Comparison of ENCODE assay signal across 29 cellular contexts in the genomic region with DNA sequence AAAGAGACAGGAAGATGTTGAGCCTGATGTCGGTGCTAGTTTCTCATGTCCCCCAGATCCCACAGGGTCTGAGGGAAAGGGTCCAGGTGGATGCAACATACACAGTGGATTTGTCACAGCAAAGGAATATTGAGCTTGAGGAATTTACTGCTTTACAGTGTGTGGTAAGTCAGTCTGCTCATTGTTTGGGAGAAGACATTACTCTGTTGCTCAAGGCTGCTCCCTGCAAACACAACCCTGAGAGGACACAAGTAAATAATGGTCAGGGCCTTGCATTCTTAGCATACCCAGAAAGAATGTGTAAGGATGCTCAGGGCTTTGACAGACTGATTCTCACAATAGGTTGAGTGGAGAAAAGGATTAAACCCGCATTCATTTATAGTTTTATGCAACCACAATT. TPM values are rescaled to one million over a fixed set of nuclear protein-coding genes. Genes with fewer than 3 reads are reported as not detected.
DNase-seq lines count a peak whose midpoint lies in the region; ATAC-seq, FAIRE-seq and TF ChIP-seq lines count a peak whose summit lies in the region.
"Had no signal": no experiment of that assay in that cellular context is flagged by ENCODE, and none has a peak within 500 bp of the region (broad histone marks: within the 10 kb centered on the region; RNA-seq: fewer than 3 reads in every experiment).

No MANE protein-coding gene starts in this region.

- H3K4ac ChIP-seq in H1 (replicated peaks; ENCODE audit: insufficient read length, low read depth, low read length) (no peak overlapping the region), mesendoderm (ENCODE audit: low read depth, low read length) (no peak overlapping the region)

- H4K20me1 ChIP-seq in mammary epithelial cell (ENCODE audit: insufficient read depth, low read length) (no peaks in the 10 kb centered on the region), H1 (replicated peaks in 1 of 2; ENCODE audit: control insufficient read depth in 1 of 2, insufficient read depth in 2 of 2, low read length in 2 of 2) (no peaks in the 10 kb centered on the region)

- no peak overlapping the region for H2BK20ac ChIP-seq in H1 (ENCODE audit: low read length)

- H4K8ac ChIP-seq in H1 (ENCODE audit: extremely low read depth, insufficient read depth, low read length): no peak overlapping the region
- no peak overlapping the region for H4K8ac ChIP-seq in mesendoderm (ENCODE audit: low read depth, low read length)

- TF ChIP-seq CTCF in mammary epithelial cell (conservative IDR thresholded peaks at IDR 0.05 in 1 of 2, IDR thresholded peaks at IDR 0.05 in 1 of 2; ENCODE audit: extremely low read depth in 1 of 2, insufficient read depth in 1 of 2, low read depth in 1 of 2, low read length in 2 of 2) (no peak), breast epithelium (IDR thresholded peaks at IDR 0.05) (no peak), H1 (IDR thresholded peaks at IDR 0.05; ENCODE audit: control extremely low read depth in 1 of 3, insufficient read depth in 1 of 3, low read depth in 1 of 3, low read length in 3 of 3) (no peak)

- H3K79me1 ChIP-seq in H1 (ENCODE audit: low read depth, low read length) (no peaks in the 10 kb centered on the region), mesendoderm (ENCODE audit: low read length) (no peaks in the 10 kb centered on the region)

- H4K91ac ChIP-seq in H1 (replicated peaks; ENCODE audit: insufficient read length, low read length): no peak overlapping the region

- no peak for ATAC-seq in HG02981 (IDR thresholded peaks at IDR 0.05; ENCODE audit: unreplicated experiment)
- ATAC-seq: activated CD4-positive, CD25-positive, alpha-beta regulatory T cell treated with anti-CD3 and anti-CD28 coated beads, Interleukin-2, amount 50 U/mL, for 24 hours; Right ventricle myocardium inferior; stimulated activated memory B cell treated with anti-CD40 and anti-IgM and Interleukin-4, amounts not matched to agents 10 μg/mL and 1 μg/mL and 100 μg/mL, for 72 hours; T-helper 17 cell had no signal

- H3K4me3 ChIP-seq in mammary epithelial cell (replicated peaks in 1 of 3; ENCODE audit: insufficient read depth in 1 of 3, low read depth in 2 of 3, low read length in 3 of 3): no peak overlapping the region
- no peak overlapping the region for H3K4me3 ChIP-seq in breast epithelium
- H3K4me3 ChIP-seq in H1 (ENCODE audit: extremely low read depth in 1 of 4, insufficient read depth in 2 of 4, low read depth in 3 of 4, low read length in 4 of 4): no peak overlapping the region
- H3K4me3 ChIP-seq in mesendoderm (ENCODE audit: low read length): no peak overlapping the region
- H3K4me3 ChIP-seq: ovary, PC-9, transverse colon had no signal

- intact Hi-C loops in mammary epithelial cell (cut with micrococcal nuclease) (loop anchor here (10.0 kb wide), 2 partner anchors 198 to 268 kb away; no protein-coding TSS in a partner anchor), breast epithelium (cut with DNase I; ENCODE audit: low total_unique reads) (loop anchor here (5.0 kb wide), 1 partner anchor 310 kb away; no protein-coding TSS in a partner anchor)

- TF ChIP-seq EP300 in H1 (IDR thresholded peaks at IDR 0.05; ENCODE audit: borderline replicate concordance in 1 of 2, low read depth in 2 of 2, low read length in 2 of 2): no peak

- H3K9me3 ChIP-seq in mammary epithelial cell (replicated peaks; ENCODE audit: insufficient read depth, low read length) (no peaks in the 10 kb centered on the region), breast epithelium (no peaks in the 10 kb centered on the region), H1 (ENCODE audit: insufficient read depth in 2 of 2, low read depth in 1 of 2, low read length in 1 of 2) (no peaks in the 10 kb centered on the region)
- H3K9me3 ChIP-seq: ovary, transverse colon had no signal

- no peak overlapping the region for H3K23ac ChIP-seq in H1 (ENCODE audit: insufficient read length)
- no peak overlapping the region for H3K23ac ChIP-seq in mesendoderm (ENCODE audit: low read length)

- POLR2A ChIA-PET in H1 (lab: Charles Lee; ENCODE audit: partially characterized antibody): no interaction called here

- H2AFZ ChIP-seq in mammary epithelial cell (ENCODE audit: low read depth, low read length) (peak overlapping the region; percentile 61), H1 (ENCODE audit: low read length) (no peak overlapping the region; the same call in 1 of the 2 replicates)
- H2AFZ ChIP-seq: PC-9 had no signal

- no peak for TF ChIP-seq RAD21 in H1 (IDR thresholded peaks at IDR 0.05 in 1 of 2, conservative IDR thresholded peaks at IDR 0.05 in 1 of 2; ENCODE audit: low read depth in 2 of 2, low read length in 2 of 2)

- H2BK120ac ChIP-seq in H1 (replicated peaks; ENCODE audit: low read depth, low read length) (no peak overlapping the region), mesendoderm (ENCODE audit: low read depth, low read length) (no peak overlapping the region)

- no TSS peak for BruUV-seq in mammary epithelial cell (replicated peaks; lab: Mats Ljungman, UMichigan)

- H2BK15ac ChIP-seq in H1 (ENCODE audit: low read length) (no peak overlapping the region), mesendoderm (replicated peaks; ENCODE audit: low read depth) (no peak overlapping the region)

- no peaks in the 10 kb centered on the region for H3K36me3 ChIP-seq in mammary epithelial cell (ENCODE audit: insufficient read depth, low read length)
- no peaks in the 10 kb centered on the region for H3K36me3 ChIP-seq in breast epithelium
- no peaks in the 10 kb centered on the region for H3K36me3 ChIP-seq in H1 (ENCODE audit: control insufficient read depth in 2 of 4, insufficient read depth in 4 of 4, low read length in 3 of 4)
- H3K36me3 ChIP-seq in mesendoderm (ENCODE audit: control insufficient read depth, insufficient read depth, low read length): no peaks in the 10 kb centered on the region
- H3K36me3 ChIP-seq: ovary, transverse colon had no signal

- DNase-seq in mammary epithelial cell: peak; percentile 12
- no peak for DNase-seq in breast epithelium (ENCODE audit: low spot score in 2 of 2)
- DNase-seq in H1 (ENCODE audit: low read depth in 1 of 2, low spot score in 2 of 2): no peak
- DNase-seq in mesendoderm: peak; percentile 74
- no peak for DNase-seq in NCI-H2081 (lab: John Stamatoyannopoulos, UW)
- no peak for DNase-seq in DMS114 treated with DMSO at 0.1 percent for 48 hours (lab: John Stamatoyannopoulos, UW; ENCODE audit: unreplicated experiment)
- DNase-seq in germinal center (ENCODE audit: low spot score): no peak
- DNase-seq: activated CD4-positive, alpha-beta T cell treated with anti-CD3 and anti-CD28 coated beads, Interleukin-2, amount 50 U/mL, for 48 hours; activated naive CD4-positive, alpha-beta T cell treated with Interleukin-2 at 50 U/mL for 16 hours; activated T-cell treated with anti-CD3 and anti-CD28 coated beads, Interleukin-2, amount 50 U/mL, for 48 hours; DND-41; glutamatergic neuron; Karpas-422; NCI-H1417; NCI-H2029 treated with DMSO at 0.1 percent for 48 hours; NCI-H2227 treated with DMSO at 0.1 percent for 48 hours; NCI-H69; ovary; PC-9; T-helper 17 cell; transverse colon had no signal

- no peak for TF ChIP-seq POLR2A in breast epithelium (IDR thresholded peaks at IDR 0.05)
- TF ChIP-seq POLR2A in H1 (IDR thresholded peaks at IDR 0.05; ENCODE audit: control extremely low read depth in 1 of 2, low read depth in 2 of 2, low read length in 2 of 2): no peak

- in situ Hi-C loops in mammary epithelial cell (cut with MboI; ENCODE audit: low sequenced_read_pairs in 2 of 2): no loop called here

- no peaks in the 10 kb centered on the region for H3K27me3 ChIP-seq in mammary epithelial cell (ENCODE audit: insufficient read depth, low read length)
- H3K27me3 ChIP-seq in breast epithelium: no peaks in the 10 kb centered on the region
- no peaks in the 10 kb centered on the region for H3K27me3 ChIP-seq in H1 (replicated peaks in 1 of 4; ENCODE audit: control insufficient read depth in 3 of 4, extremely low read depth in 1 of 4, insufficient read depth in 3 of 4, low read length in 3 of 4)
- no peaks in the 10 kb centered on the region for H3K27me3 ChIP-seq in mesendoderm (ENCODE audit: insufficient read depth, low read length, poor library complexity)
- H3K27me3 ChIP-seq: ovary, transverse colon had no signal

- H3K4me1 ChIP-seq in mammary epithelial cell (ENCODE audit: insufficient read depth, low read length): peaks cover 11% of the 10 kb centered on the region
- no peaks in the 10 kb centered on the region for H3K4me1 ChIP-seq in breast epithelium
- H3K4me1 ChIP-seq in H1 (replicated peaks in 1 of 4; ENCODE audit: control insufficient read depth in 3 of 4, insufficient read depth in 4 of 4, low read length in 3 of 4): no peaks in the 10 kb centered on the region
- peaks cover 2% of the 10 kb centered on the region for H3K4me1 ChIP-seq in mesendoderm (ENCODE audit: control insufficient read depth, low read depth, low read length)
- H3K4me1 ChIP-seq: transverse colon had no signal

- H2AK5ac ChIP-seq in H1 (ENCODE audit: low read depth, low read length) (no peak overlapping the region), mesendoderm (ENCODE audit: low read length) (no peak overlapping the region)

- H3K4me2 ChIP-seq in mammary epithelial cell (ENCODE audit: insufficient read depth, low read depth, low read length): peak overlapping the region; percentile 59
- H3K4me2 ChIP-seq in H1 (ENCODE audit: insufficient read depth in 1 of 2, low read depth in 2 of 2, low read length in 2 of 2): no peak overlapping the region
- no peak overlapping the region for H3K4me2 ChIP-seq in mesendoderm (ENCODE audit: low read length)
- H3K4me2 ChIP-seq: PC-9 had no signal

- 95% methylated on average over 2 of the region's 2 CpGs for WGBS in mammary epithelial cell (ENCODE audit: low coverage, missing lambda C conversion rate)
- 91% methylated on average over 2 of the region's 2 CpGs; no CpG with 5 or more reads in 1 of the 2 experiments for WGBS in H1 (ENCODE audit: extremely low coverage in 1 of 2, insufficient coverage in 1 of 2, insufficient read length in 1 of 2, insufficient replicate concordance in 2 of 2, low coverage in 1 of 2, low lambda C conversion rate in 2 of 2, missing lambda C conversion rate in 1 of 2), 2 experiments
- WGBS in mesendoderm (ENCODE audit: extremely low coverage, insufficient coverage, low lambda C conversion rate): no CpG with 5 or more reads among the region's 2 CpGs

- H2BK12ac ChIP-seq in H1 (ENCODE audit: low read depth, low read length): no peak overlapping the region

- no peak overlapping the region for H3K9ac ChIP-seq in mammary epithelial cell (ENCODE audit: insufficient read depth, low read length)
- no peak overlapping the region for H3K9ac ChIP-seq in H1 (replicated peaks in 1 of 4; ENCODE audit: extremely low read depth in 1 of 4, low read depth in 3 of 4, low read length in 3 of 4)
- no peak overlapping the region for H3K9ac ChIP-seq in mesendoderm (ENCODE audit: low read length)

- dilution Hi-C loops in mammary epithelial cell (cut with HindIII; ENCODE audit: low sequenced_read_pairs): no loop called here

- H3K27ac ChIP-seq in mammary epithelial cell (ENCODE audit: insufficient read depth, low read depth, low read length) (peak overlapping the region; percentile 71), breast epithelium (no peak overlapping the region), H1 (ENCODE audit: low read depth, low read length) (no peak overlapping the region), mesendoderm (ENCODE audit: low read depth, low read length) (no peak overlapping the region)
- H3K27ac ChIP-seq: 22Rv1, ovary, PC-9, transverse colon had no signal

- no peaks in the 10 kb centered on the region for H3K23me2 ChIP-seq in H1 (ENCODE audit: low read depth, low read length)

- H3K56ac ChIP-seq in H1 (replicated peaks; ENCODE audit: insufficient read length, low read depth, low read length): no peak overlapping the region
- H3K56ac ChIP-seq in mesendoderm (ENCODE audit: low read length): peak overlapping the region; percentile 19

- H4K5ac ChIP-seq in H1 (ENCODE audit: insufficient read length, low read depth, low read length) (no peak overlapping the region), mesendoderm (ENCODE audit: low read length) (no peak overlapping the region)

- no peak for FAIRE-seq in H1 (lab: Jason Lieb, UNC)
- FAIRE-seq: endothelial cell of umbilical vein, H54, TTC549 had no signal

- no peak overlapping the region for H2BK5ac ChIP-seq in H1 (ENCODE audit: low read depth, low read length)
- no peak overlapping the region for H2BK5ac ChIP-seq in mesendoderm (ENCODE audit: low read length)

- H3K14ac ChIP-seq in H1 (ENCODE audit: insufficient read length): no peak overlapping the region

- H3K18ac ChIP-seq in H1 (ENCODE audit: extremely low read depth, low read length) (no peak overlapping the region), mesendoderm (ENCODE audit: low read length) (no peak overlapping the region)

- CTCF ChIA-PET in mammary epithelial cell (lab: Charles Lee; ENCODE audit: low non-redundant PET) (interaction anchor here (1.0 kb wide), 1 partner anchor 8 kb away, joined by 4 read pairs; no protein-coding TSS in a partner anchor), H1 (lab: Charles Lee; ENCODE audit: partially characterized antibody) (no interaction called here)

- H3K79me2 ChIP-seq in mammary epithelial cell (ENCODE audit: insufficient read depth, low read length): no peaks in the 10 kb centered on the region
- H3K79me2 ChIP-seq in H1 (ENCODE audit: control insufficient read depth in 1 of 2, insufficient read depth in 2 of 2, low read length in 2 of 2): no peaks in the 10 kb centered on the region
- no peaks in the 10 kb centered on the region for H3K79me2 ChIP-seq in mesendoderm (ENCODE audit: control insufficient read depth, insufficient read depth, low read length)

RNA-seq across cellular contexts. Expression of a gene that starts 7.3 kb away (rescaled TPM):
- total RNA-seq in mammary epithelial cell (10 to 100 TPM; 54.4 to 97.4 TPM), breast epithelium (10 to 100 TPM; 57.9 to 68.6 (median 63.3) TPM)
- polyA plus RNA-seq in mammary epithelial cell (17.9 TPM), H1 (2011; rRNA removed) (20.1 and 29.1 TPM in 2 replicates)
- 33.9 TPM for polyA minus RNA-seq in mammary epithelial cell
- 98.5 and 102 TPM in 2 replicates for total RNA-seq in H1 (2021; fragmentation: NEBNext Ultra II Directional; extraction: Animal tissue kit (Norgen Biotek cat#: 25700))
- 35.0 TPM for polyA plus RNA-seq in H1 (2011; cell fraction: cytosol; rRNA removed)
- 28.9 TPM for polyA plus RNA-seq in H1 (2011; cell fraction: nucleus; rRNA removed)
- 29.2 to 52.7 TPM (median 36.2 TPM) in 4 replicates for polyA plus RNA-seq in H1 (2012, experiment 1 of 2)
- polyA plus RNA-seq in H1 (2012, experiment 2 of 2): 3.3 TPM
- polyA plus RNA-seq in H1 (2013, experiment 1 of 2): 92.3 TPM
- 83.3 TPM for polyA plus RNA-seq in H1 (2013, experiment 2 of 2)
- polyA minus RNA-seq in H1 (2011; rRNA and poly(A)+ RNA removed): 120 and 166 TPM in 2 replicates
- polyA minus RNA-seq in H1 (2011; cell fraction: cytosol; rRNA and poly(A)+ RNA removed): 68.3 TPM
- 160 TPM for polyA minus RNA-seq in H1 (2011; cell fraction: nucleus; rRNA and poly(A)+ RNA removed)
- 56.3 TPM for polyA plus RNA-seq in mesendoderm (2013, experiment 1 of 2)
- 55.7 TPM for polyA plus RNA-seq in mesendoderm (2013, experiment 2 of 2)

Comparison
In these comparisons a context has a peak if more than half of its experiments do, and no peak if none do; other contexts are left out.
1. DNase-seq: peak in mammary epithelial cell (single experiment) and mesendoderm (single experiment); none in breast epithelium (0 of 2), H1 (0 of 2), NCI-H2081 (0 of 2), DMS114 treated with DMSO at 0.1 percent for 48 hours (single experiment) and germinal center (single experiment).